ENCODE assay signal across 9 cellular contexts in the genomic region with DNA sequence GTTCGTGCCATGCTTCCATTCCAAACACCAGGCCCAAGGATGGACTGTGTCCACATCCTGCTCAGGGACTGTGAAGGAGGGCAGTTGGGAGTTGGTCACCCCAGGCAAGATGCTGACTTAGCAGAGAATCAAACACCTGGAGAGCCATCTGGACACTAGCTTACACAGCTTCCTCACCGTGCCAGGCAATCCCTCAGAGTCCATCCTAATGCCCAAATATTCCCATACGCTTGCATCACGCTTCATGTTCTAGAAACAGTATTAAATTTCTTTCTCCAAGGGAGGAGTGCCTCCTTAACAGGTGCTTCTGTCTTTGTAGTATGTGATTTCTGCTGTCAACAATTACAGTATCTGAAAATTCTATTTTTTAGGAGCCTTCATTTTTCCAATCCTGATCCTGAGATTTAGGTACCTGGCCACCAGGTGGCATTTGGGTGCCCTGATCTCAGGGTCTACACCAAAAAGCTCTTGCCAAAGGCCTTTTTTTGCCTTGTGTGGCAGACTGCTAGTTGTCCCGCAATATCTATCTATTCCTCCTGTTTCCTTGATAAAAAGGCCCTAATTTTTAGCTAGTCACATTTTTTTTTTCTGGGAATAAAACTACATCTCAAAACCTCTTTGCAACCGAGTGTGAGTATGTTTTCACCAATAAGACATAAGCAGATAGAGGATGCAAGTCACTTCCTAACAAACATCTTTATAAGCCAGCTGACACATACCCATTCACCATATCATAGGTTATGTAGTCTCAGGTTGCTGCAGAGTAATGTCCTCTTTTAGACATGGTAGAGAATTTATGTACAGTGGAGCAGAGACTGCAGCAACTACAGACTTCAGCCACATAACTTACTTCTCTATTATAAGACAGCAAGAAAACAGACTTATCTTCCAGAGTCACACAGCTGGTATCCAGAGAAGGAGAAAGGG.
A peak's percentile ranks its signal among the peaks of the same experiment; 100 is the strongest.
DNase-seq lines count a peak whose midpoint lies in the region; TF ChIP-seq lines count a peak whose summit lies in the region.
"Had no signal": no experiment of that assay in that cellular context is flagged by ENCODE, and none has a peak within 500 bp of the region (broad histone marks: within the 10 kb centered on the region; RNA-seq: fewer than 3 reads in every experiment).

No MANE protein-coding gene starts in this region.

- no peak overlapping the region for H3K27ac ChIP-seq in neural cell (ENCODE audit: low read length)

- DNase-seq in DMS53 (lab: John Stamatoyannopoulos, UW) (peak; percentile 49), DMS53 treated with DMSO at 0.1 percent for 48 hours (lab: John Stamatoyannopoulos, UW; ENCODE audit: unreplicated experiment) (no peak), M059J (ENCODE audit: low read depth) (peak; percentile 32), choroid plexus epithelial cell (ENCODE audit: low read depth) (no peak), SIG-M5 (lab: John Stamatoyannopoulos, UW) (no peak), GM20000 (ENCODE audit: low spot score) (no peak), globus pallidus (ENCODE audit: low spot score) (no peak)
- DNase-seq: activated CD4-positive, CD25-positive, alpha-beta regulatory T cell had no signal

- no peaks in the 10 kb centered on the region for H3F3A ChIP-seq in neural cell (ENCODE audit: insufficient read depth, low read length, poor library complexity, severe bottlenecking)

- no peak overlapping the region for H3K4me3 ChIP-seq in choroid plexus epithelial cell (ENCODE audit: low read depth, low read length)
- no peak overlapping the region for H3K4me3 ChIP-seq in neural cell (ENCODE audit: low read length)

- no peak for TF ChIP-seq EP300 in neural cell (conservative IDR thresholded peaks at IDR 0.05; ENCODE audit: poor library complexity, severe bottlenecking)

- no peaks in the 10 kb centered on the region for H4K20me1 ChIP-seq in neural cell (ENCODE audit: insufficient read depth)

- no peaks in the 10 kb centered on the region for H3K27me3 ChIP-seq in neural cell (ENCODE audit: insufficient read depth, low read depth, low read length)

- H3K9ac ChIP-seq in neural cell (ENCODE audit: low read length): no peak overlapping the region

- peak; percentile 51 for TF ChIP-seq CTCF in choroid plexus epithelial cell (conservative IDR thresholded peaks at IDR 0.05; ENCODE audit: low read depth, low read length)
- peak; percentile 26 for TF ChIP-seq CTCF in neural cell (IDR thresholded peaks at IDR 0.05; ENCODE audit: poor library complexity, severe bottlenecking)
- no peak for TF ChIP-seq CTCF in GM20000 (IDR thresholded peaks at IDR 0.05; ENCODE audit: extremely low read depth, missing control alignments)

- H3K4me2 ChIP-seq in neural cell (ENCODE audit: low read length): no peak overlapping the region

- no peaks in the 10 kb centered on the region for H3K79me2 ChIP-seq in neural cell (replicated peaks; ENCODE audit: insufficient read depth, low read length)

- H3K9me3 ChIP-seq in neural cell (ENCODE audit: low read length): no peaks in the 10 kb centered on the region

- no peak for TF ChIP-seq RAD21 in neural cell (conservative IDR thresholded peaks at IDR 0.05)

- H3K9me2 ChIP-seq in neural cell (ENCODE audit: insufficient read depth, low read length): no peaks in the 10 kb centered on the region

- no peak overlapping the region for H2AFZ ChIP-seq in neural cell (ENCODE audit: low read depth, low read length)

- H3K36me3 ChIP-seq in neural cell (ENCODE audit: insufficient read depth, low read length): peaks cover 3% of the 10 kb centered on the region

TF ChIP-seq in neural cell, 6 proteins besides CTCF, POLR2A, EP300 and RAD21:
- TF ChIP-seq TAF1 (IDR thresholded peaks at IDR 0.05; ENCODE audit: low read depth) (no peak), SMC3 (conservative IDR thresholded peaks at IDR 0.05; ENCODE audit: poor library complexity) (peak; percentile 13), EZH2 (IDR thresholded peaks at IDR 0.05; ENCODE audit: borderline replicate concordance, insufficient read depth, low read length, poor library complexity, severe bottlenecking) (no peak)
TF ChIP-seq in neural cell: peak in this region for 1.

Comparison
In these comparisons a context has a peak if more than half of its experiments do, and no peak if none do; other contexts are left out.
1. DNase-seq: peak in DMS53 (single experiment) and M059J (single experiment); none in DMS53 treated with DMSO at 0.1 percent for 48 hours (single experiment), choroid plexus epithelial cell (single experiment), SIG-M5 (single experiment), GM20000 (single experiment) and globus pallidus (single experiment).